9 cellular contexts compared by ENCODE assay signal in the genomic region with DNA sequence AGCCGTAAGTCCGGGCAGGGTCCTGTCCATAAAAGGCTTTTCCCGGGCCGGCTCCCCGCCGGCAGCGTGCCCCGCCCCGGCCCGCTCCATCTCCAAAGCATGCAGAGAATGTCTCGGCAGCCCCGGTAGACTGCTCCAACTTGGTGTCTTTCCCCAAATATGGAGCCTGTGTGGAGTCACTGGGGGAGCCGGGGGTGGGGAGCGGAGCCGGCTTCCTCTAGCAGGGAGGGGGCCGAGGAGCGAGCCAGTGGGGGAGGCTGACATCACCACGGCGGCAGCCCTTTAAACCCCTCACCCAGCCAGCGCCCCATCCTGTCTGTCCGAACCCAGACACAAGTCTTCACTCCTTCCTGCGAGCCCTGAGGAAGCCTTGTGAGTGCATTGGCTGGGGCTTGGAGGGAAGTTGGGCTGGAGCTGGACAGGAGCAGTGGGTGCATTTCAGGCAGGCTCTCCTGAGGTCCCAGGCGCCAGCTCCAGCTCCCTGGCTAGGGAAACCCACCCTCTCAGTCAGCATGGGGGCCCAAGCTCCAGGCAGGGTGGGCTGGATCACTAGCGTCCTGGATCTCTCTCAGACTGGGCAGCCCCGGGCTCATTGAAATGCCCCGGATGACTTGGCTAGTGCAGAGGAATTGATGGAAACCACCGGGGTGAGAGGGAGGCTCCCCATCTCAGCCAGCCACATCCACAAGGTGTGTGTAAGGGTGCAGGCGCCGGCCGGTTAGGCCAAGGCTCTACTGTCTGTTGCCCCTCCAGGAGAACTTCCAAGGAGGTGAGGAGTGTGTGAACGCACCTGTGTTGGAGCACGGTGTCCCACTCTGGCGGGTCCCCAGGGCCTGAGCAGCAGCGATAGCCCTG. TPM values are rescaled to one million over a fixed set of nuclear protein-coding genes. Genes with fewer than 3 reads are reported as not detected.
DNase-seq lines count a peak whose midpoint lies in the region; ATAC-seq, FAIRE-seq and TF ChIP-seq lines count a peak whose summit lies in the region.
"Had no signal": no experiment of that assay in that cellular context is flagged by ENCODE, and none has a peak within 500 bp of the region (broad histone marks: within the 10 kb centered on the region; RNA-seq: fewer than 3 reads in every experiment).

A gene (plus strand): TSS at position 310 of the 855 bp plus-strand sequence. CDS start 3,644 bp downstream, outside the sequence.

- H3K9me3 ChIP-seq in H9 (ENCODE audit: control insufficient read depth, low read depth, low read length) (no peaks in the 10 kb centered on the region), kidney (ENCODE audit: control insufficient read depth in 1 of 2, low read length in 2 of 2) (no peaks in the 10 kb centered on the region), spleen (no peaks in the 10 kb centered on the region), MG63 (no peaks in the 10 kb centered on the region)

- no peak within 1 kb of the TSS for H2BK20ac ChIP-seq in H9 (ENCODE audit: low read depth, low read length, poor library complexity, severe bottlenecking)

- no CpG with 5 or more reads among the region's 34 CpGs for WGBS in H9 (ENCODE audit: extremely low coverage, insufficient read length, low lambda C conversion rate)
- WGBS in spleen, 5 donors: 44 to 82% (median 51%) methylated on average over 23 to 34 of the region's 34 CpGs

- no peak within 1 kb of the TSS for H3K56ac ChIP-seq in H9 (ENCODE audit: insufficient read length, low read depth, low read length)

- H3K9me3 Mint-ChIP-seq in H9: peaks cover 0 to 3% of the 10 kb centered on the region in 2 experiments; a peak in 1 of 5 replicates

- H3K9ac ChIP-seq in H9 (ENCODE audit: extremely low read depth, insufficient read length, low read length) (peak within 1 kb of the TSS; percentile 69), kidney (ENCODE audit: low read length in 2 of 2) (peak within 1 kb of the TSS; percentile 70 to 88)

- H3K27ac Mint-ChIP-seq in H9: peak within 1 kb of the TSS; percentile 75 to 91 (median 89); a peak in 6 of 7 replicates

- H3K4ac ChIP-seq in H9 (ENCODE audit: low read depth, low read length): peak within 1 kb of the TSS; percentile 4; the same call in 1 of the 2 replicates

- TF ChIP-seq CTCF in H9 (conservative IDR thresholded peaks at IDR 0.05): no peak
- no peak for TF ChIP-seq CTCF in cardiac fibroblast (IDR thresholded peaks at IDR 0.05; ENCODE audit: low read depth, low read length)
- no peak for TF ChIP-seq CTCF in kidney (IDR thresholded peaks at IDR 0.05; ENCODE audit: borderline replicate concordance, extremely low read depth, insufficient read depth)
- no peak for TF ChIP-seq CTCF in spleen (IDR thresholded peaks at IDR 0.05 in 8 of 11, conservative IDR thresholded peaks at IDR 0.05 in 3 of 11)

- no peak within 1 kb of the TSS for H3K23ac ChIP-seq in H9 (ENCODE audit: insufficient read length, low read depth, low read length)

- H3K27ac ChIP-seq in H9 (ENCODE audit: insufficient read length, low read depth, low read length) (peak within 1 kb of the TSS; percentile 7), kidney (ENCODE audit: low read depth in 2 of 2, low read length in 2 of 2) (peak within 1 kb of the TSS; percentile 84 to 94), spleen (peak within 1 kb of the TSS in 7 of 8 donors; percentile 52 to 81 (median 78))
- H3K27ac ChIP-seq: HL-60 had no signal

- H4K91ac ChIP-seq in H9 (ENCODE audit: insufficient read length, low read depth, low read length): peak within 1 kb of the TSS; percentile 20

- no peak for FAIRE-seq in kidney (lab: Jason Lieb, UNC)

- H3K4me2 ChIP-seq in H9 (ENCODE audit: insufficient read depth, insufficient read length, low read length): peak within 1 kb of the TSS; percentile 72

- H2AK5ac ChIP-seq in H9 (ENCODE audit: insufficient read length, low read length): no peak within 1 kb of the TSS

- no peak within 1 kb of the TSS for H2BK12ac ChIP-seq in H9 (ENCODE audit: insufficient read length, low read depth, low read length)

- peak; percentile 89 for DNase-seq in H9
- DNase-seq in cardiac fibroblast (ENCODE audit: low read depth in 2 of 2): peak; percentile 96 to 97
- peak; percentile 97 for DNase-seq in kidney
- no peak for DNase-seq in spleen
- no peak for DNase-seq in NOMO-1 treated with DMSO at 0.1 percent for 48 hours (lab: John Stamatoyannopoulos, UW; ENCODE audit: unreplicated experiment)
- no peak for DNase-seq in MG63
- DNase-seq in SKM-1 (lab: John Stamatoyannopoulos, UW; ENCODE audit: unreplicated experiment): no peak

- H3K4me1 ChIP-seq in H9 (ENCODE audit: insufficient read depth, low read length) (no peaks in the 10 kb centered on the region), kidney (ENCODE audit: control insufficient read depth in 1 of 2, insufficient read depth in 1 of 2, low read depth in 1 of 2, low read length in 2 of 2) (no peaks in the 10 kb centered on the region), spleen (peaks cover 0 to 57% (median 13%) of the 10 kb centered on the region in 6 donors)

- peaks cover 3% of the 10 kb centered on the region; the same call in 1 of the 2 replicates for H3K79me2 ChIP-seq in H9 (ENCODE audit: insufficient read depth, low read length)

- H3K18ac ChIP-seq in H9 (ENCODE audit: insufficient read length, low read depth, low read length): peak within 1 kb of the TSS; percentile 91

- no peak within 1 kb of the TSS for H4K8ac ChIP-seq in H9 (replicated peaks; ENCODE audit: insufficient read length, low read depth, low read length)

- H3K4me3 Mint-ChIP-seq in H9: peak within 1 kb of the TSS; percentile 70 to 74

- H3K36me3 ChIP-seq in kidney (ENCODE audit: control insufficient read depth in 1 of 2, insufficient read depth in 2 of 2, low read length in 2 of 2) (peaks cover 0 to 6% of the 10 kb centered on the region in 2 donors), spleen (peaks cover 0 to 72% (median 26%) of the 10 kb centered on the region in 6 donors), MG63 (no peaks in the 10 kb centered on the region)

- intact Hi-C loops in kidney (cut with DNase I) (no loop called here), spleen (cut with DNase I; ENCODE audit: low total_unique reads) (no loop called here)

- no peak within 1 kb of the TSS for H3T11ph ChIP-seq in H9 (ENCODE audit: low read length)

- H3K14ac ChIP-seq in H9 (ENCODE audit: insufficient read depth, low read length): peak within 1 kb of the TSS; percentile 88

- H3K36me3 Mint-ChIP-seq in H9 (ENCODE audit: insufficient read depth in 1 of 3, low read depth in 3 of 3): peaks cover 3 to 28% (median 18%) of the 10 kb centered on the region in 3 experiments; a peak in 6 of 7 replicates

- H4K20me1 ChIP-seq in H9 (ENCODE audit: control insufficient read depth, insufficient read depth, insufficient read length): no peaks in the 10 kb centered on the region

- no peak within 1 kb of the TSS for H2BK15ac ChIP-seq in H9 (ENCODE audit: low read depth, low read length)

- H4K5ac ChIP-seq in H9 (ENCODE audit: insufficient read length, low read depth, low read length): no peak within 1 kb of the TSS

- no peaks in the 10 kb centered on the region for H3K79me1 ChIP-seq in H9 (ENCODE audit: insufficient read depth, low read depth, low read length, poor library complexity, severe bottlenecking)

- no peak within 1 kb of the TSS for H2BK120ac ChIP-seq in H9 (ENCODE audit: low read depth, low read length, poor library complexity, severe bottlenecking)

- peaks cover 35 to 40% of the 10 kb centered on the region in 2 experiments for H3K4me1 Mint-ChIP-seq in H9

- no peak for ATAC-seq in HG03432 (IDR thresholded peaks at IDR 0.05; ENCODE audit: unreplicated experiment)

- TF ChIP-seq POLR2A in spleen (IDR thresholded peaks at IDR 0.05): no peak

- no peak within 1 kb of the TSS for H2AFZ ChIP-seq in H9 (ENCODE audit: low read length)

- no peak within 1 kb of the TSS for H2BK5ac ChIP-seq in H9 (ENCODE audit: insufficient read length, low read length)

- H3K23me2 ChIP-seq in H9 (ENCODE audit: insufficient read length, low read depth, low read length, poor library complexity, severe bottlenecking): peaks cover 8% of the 10 kb centered on the region

- no peaks in the 10 kb centered on the region for H3K27me3 Mint-ChIP-seq in H9 (ENCODE audit: low read depth)

- H3K27me3 ChIP-seq in H9 (ENCODE audit: insufficient read depth, low read length) (no peaks in the 10 kb centered on the region), spleen (replicated peaks in 1 of 7) (peaks cover 0 to 5% (median 0%) of the 10 kb centered on the region in 7 donors), MG63 (no peaks in the 10 kb centered on the region)

- H3K4me3 ChIP-seq in cardiac fibroblast (replicated peaks in 1 of 2; ENCODE audit: low read depth in 2 of 2, low read length in 2 of 2) (peak within 1 kb of the TSS; percentile 64 to 75), kidney (ENCODE audit: low read length in 2 of 2) (peak within 1 kb of the TSS; percentile 59 to 63), spleen (peak within 1 kb of the TSS in 7 of 8 donors; percentile 7 to 57 (median 39)), MG63 (no peak within 1 kb of the TSS)

RNA-seq across cellular contexts. Expression of the gene that starts here (rescaled TPM):
- total RNA-seq in H9 (2021) (176 and 188 TPM in 2 replicates), kidney (846 TPM), spleen (1,000 to 10,000 TPM in 1 of 7 donors, 100 to 1,000 TPM in 6; 117 to 1,088 (median 328) TPM)
- polyA plus RNA-seq in kidney (ENCODE audit: insufficient read depth, low read depth, low replicate concordance) (776 TPM), spleen (100 to 1,000 TPM; 247 to 807 (median 469) TPM)
- total RNA-seq in MG63 (2014; rRNA removed; shearing (Covaris generic); ENCODE audit: low replicate concordance): 0.44 and 0.92 TPM in 2 replicates

Comparison
In these comparisons a context has a peak if more than half of its experiments do, and no peak if none do; other contexts are left out.
1. RNA of the gene that starts here (total RNA-seq): 846 TPM in kidney (single experiment), 117 to 1,088 TPM in spleen and 176 to 188 TPM in H9; 0.44 to 0.92 TPM in MG63; every median in the first group is over 10 times any median in the second.
2. DNase-seq: peak in H9 (single experiment), cardiac fibroblast (2 of 2) and kidney (single experiment); none in spleen (single experiment), NOMO-1 treated with DMSO at 0.1 percent for 48 hours (single experiment), MG63 (single experiment) and SKM-1 (single experiment).
3. H3K27ac ChIP-seq: peak in every context shown above with its lines; median percentile 89 in kidney; 78 in spleen; 7 in H9.